1 cellular context compared by ENCODE assay signal in genomic region chr22:50010676-50011446, GRCh38.
TF ChIP-seq lines count a peak whose summit lies in the region.

No MANE protein-coding gene starts in this region.

TF ChIP-seq in H1, 55 proteins besides CTCF, POLR2A, EP300 and RAD21:
- TF ChIP-seq CBX5 (IDR thresholded peaks at IDR 0.05; ENCODE audit: low read depth, low read length): no peak
- TF ChIP-seq CTBP2 (IDR thresholded peaks at IDR 0.05; ENCODE audit: borderline replicate concordance, insufficient read depth, insufficient read length, low read length): no peak
- TF ChIP-seq USF2 (IDR thresholded peaks at IDR 0.05; ENCODE audit: low read length): no peak
- TF ChIP-seq POU5F1 (IDR thresholded peaks at IDR 0.05; ENCODE audit: low read depth, low read length): no peak
- TF ChIP-seq SRF (IDR thresholded peaks at IDR 0.05; ENCODE audit: low read depth, low read length): no peak
- TF ChIP-seq GABPA (IDR thresholded peaks at IDR 0.05; ENCODE audit: borderline replicate concordance, insufficient read depth, low read length): no peak
- TF ChIP-seq RBBP5 (IDR thresholded peaks at IDR 0.05; ENCODE audit: borderline replicate concordance, low read depth, low read length): no peak
- no peak for TF ChIP-seq YY1 (IDR thresholded peaks at IDR 0.05; ENCODE audit: low read depth, low read length)
- TF ChIP-seq SP4 (IDR thresholded peaks at IDR 0.05; ENCODE audit: low read length): no peak
- no peak for TF ChIP-seq CREB1 (IDR thresholded peaks at IDR 0.05)
- TF ChIP-seq SP2 (IDR thresholded peaks at IDR 0.05; ENCODE audit: low read length): no peak
- no peak for TF ChIP-seq MAX (IDR thresholded peaks at IDR 0.05)
- TF ChIP-seq HDAC2 (IDR thresholded peaks at IDR 0.05; ENCODE audit: borderline replicate concordance in 1 of 2, low read depth in 2 of 2, low read length in 2 of 2): no peak
- no peak for TF ChIP-seq ASH2L (IDR thresholded peaks at IDR 0.05; ENCODE audit: low read length)
- TF ChIP-seq RFX5 (IDR thresholded peaks at IDR 0.05; ENCODE audit: borderline replicate concordance, low read depth, low read length): no peak
- TF ChIP-seq GTF2F1 (IDR thresholded peaks at IDR 0.05; ENCODE audit: borderline replicate concordance, low read depth, low read length): no peak
- no peak for TF ChIP-seq KDM5A (IDR thresholded peaks at IDR 0.05; ENCODE audit: low read length)
- TF ChIP-seq BACH1 (IDR thresholded peaks at IDR 0.05; ENCODE audit: low read length): no peak
- no peak for TF ChIP-seq CEBPB (IDR thresholded peaks at IDR 0.05; ENCODE audit: low read depth, low read length)
- no peak for TF ChIP-seq RNF2 (IDR thresholded peaks at IDR 0.05; ENCODE audit: borderline replicate concordance, low read depth, low read length, missing control alignments, poor library complexity, severe bottlenecking)
